Comparison of ENCODE assay signal across 8 cellular contexts in genomic region chr9:129624947-129625346, GRCh38. TPM values are rescaled to one million over a fixed set of nuclear protein-coding genes. Genes with fewer than 3 reads are reported as not detected.
A peak's percentile ranks its signal among the peaks of the same experiment; 100 is the strongest.
DNase-seq lines count a peak whose midpoint lies in the region; ATAC-seq, FAIRE-seq and TF ChIP-seq lines count a peak whose summit lies in the region.

No MANE protein-coding gene starts in this region.

- H3K4me3 Mint-ChIP-seq in activated naive CD8-positive, alpha-beta T cell treated with anti-CD3 and anti-CD28 coated beads, Interleukin-2, amount 50 U/mL, for 24 hours: peak overlapping the region; percentile 93

- peaks cover 18% of the 10 kb centered on the region for H3K27me3 Mint-ChIP-seq in activated naive CD8-positive, alpha-beta T cell treated with anti-CD3 and anti-CD28 coated beads, Interleukin-2, amount 50 U/mL, for 24 hours

- H3K36me3 Mint-ChIP-seq in activated naive CD8-positive, alpha-beta T cell treated with anti-CD3 and anti-CD28 coated beads, Interleukin-2, amount 50 U/mL, for 24 hours (ENCODE audit: low read depth): peaks cover 19% of the 10 kb centered on the region

- DNase-seq in GM12891 (ENCODE audit: insufficient read length, low spot score) (no peak), NCI-H526 treated with DMSO at 0.1 percent for 48 hours (lab: John Stamatoyannopoulos, UW) (peak; percentile 15), neuronal stem cell (ENCODE audit: low spot score) (no peak), GM03348 (ENCODE audit: low spot score) (no peak)
- DNase-seq in activated naive CD8-positive, alpha-beta T cell treated with anti-CD3 and anti-CD28 coated beads, Interleukin-2, amount 50 U/mL, for 24 hours: no peak
- no peak for DNase-seq in stimulated activated CD4-positive, alpha-beta T cell treated with anti-CD3 and anti-CD28 coated beads, Interleukin-4, amount 100 ng/mL, for 1 hour

- no peaks in the 10 kb centered on the region for H3K9me3 Mint-ChIP-seq in activated naive CD8-positive, alpha-beta T cell treated with anti-CD3 and anti-CD28 coated beads, Interleukin-2, amount 50 U/mL, for 24 hours

- WGBS in neuronal stem cell (ENCODE audit: extremely low coverage in 2 of 2, insufficient read length in 2 of 2, insufficient replicate concordance in 1 of 2), 2 donors: no CpG with 5 or more reads among the region's 9 CpGs

- H2BK120ac ChIP-seq in neuronal stem cell (ENCODE audit: low read depth, low read length): no peak overlapping the region

- H3K4ac ChIP-seq in neuronal stem cell (ENCODE audit: low read length): no peak overlapping the region

- H2BK5ac ChIP-seq in neuronal stem cell (ENCODE audit: low read length): no peak overlapping the region

- no peak overlapping the region for H3K18ac ChIP-seq in neuronal stem cell (ENCODE audit: low read length)

- H2BK15ac ChIP-seq in neuronal stem cell (ENCODE audit: low read length): no peak overlapping the region

- peaks cover 10% of the 10 kb centered on the region for H3K79me1 ChIP-seq in neuronal stem cell (ENCODE audit: low read depth, low read length)

- peak overlapping the region; percentile 97 for H2AFZ ChIP-seq in neuronal stem cell (ENCODE audit: low read length)

- H4K91ac ChIP-seq in neuronal stem cell (ENCODE audit: low read depth, low read length, poor library complexity): no peak overlapping the region

- H3K4me3 ChIP-seq in neuronal stem cell (ENCODE audit: low read length in 2 of 2): no peak overlapping the region

- FAIRE-seq in GM12891 (lab: Jason Lieb, UNC): no peak

- peaks cover 3 to 29% of the 10 kb centered on the region in 2 donors for H3K36me3 ChIP-seq in neuronal stem cell (replicated peaks in 1 of 2; ENCODE audit: control insufficient read depth in 2 of 2, insufficient read depth in 2 of 2, low read length in 2 of 2)

- no peaks in the 10 kb centered on the region for H3K9me3 ChIP-seq in neuronal stem cell (replicated peaks in 1 of 2; ENCODE audit: control insufficient read depth in 2 of 2, insufficient read depth in 1 of 2, low read depth in 1 of 2, low read length in 2 of 2)

- H3K23ac ChIP-seq in neuronal stem cell (ENCODE audit: low read depth, low read length, poor library complexity): no peak overlapping the region

- no peak overlapping the region for H3K14ac ChIP-seq in neuronal stem cell (ENCODE audit: low read length)

- peaks cover 4 to 20% (median 7%) of the 10 kb centered on the region in 3 experiments for H3K27me3 ChIP-seq in neuronal stem cell (ENCODE audit: control insufficient read depth in 3 of 3, insufficient read depth in 3 of 3, low read depth in 1 of 3, low read length in 3 of 3)

- no peak for TF ChIP-seq POLR2A in GM12891 (IDR thresholded peaks at IDR 0.05; ENCODE audit: low read depth, low read length)

- peak overlapping the region; percentile 76 for H3K27ac Mint-ChIP-seq in activated naive CD8-positive, alpha-beta T cell treated with anti-CD3 and anti-CD28 coated beads, Interleukin-2, amount 50 U/mL, for 24 hours

- no peak overlapping the region for H3K4me2 ChIP-seq in neuronal stem cell (ENCODE audit: insufficient read depth, low read length, poor library complexity, severe bottlenecking)

- H2AK5ac ChIP-seq in neuronal stem cell (ENCODE audit: low read depth, low read length): no peak overlapping the region

- peaks cover 55% of the 10 kb centered on the region for H3K4me1 Mint-ChIP-seq in activated naive CD8-positive, alpha-beta T cell treated with anti-CD3 and anti-CD28 coated beads, Interleukin-2, amount 50 U/mL, for 24 hours

- H3K4me1 ChIP-seq in neuronal stem cell (ENCODE audit: control insufficient read depth in 2 of 2, insufficient read depth in 1 of 2, low read depth in 1 of 2, low read length in 2 of 2): peaks cover 6 to 19% of the 10 kb centered on the region in 2 donors

- no peak overlapping the region for H2BK12ac ChIP-seq in neuronal stem cell (ENCODE audit: low read length)

- no peak overlapping the region for H3K9ac ChIP-seq in neuronal stem cell (ENCODE audit: low read depth, low read length, poor library complexity)

- no peak overlapping the region for H3K27ac ChIP-seq in neuronal stem cell (replicated peaks; ENCODE audit: low read length)

- peak; percentile 50 for ATAC-seq in activated naive CD8-positive, alpha-beta T cell treated with anti-CD3 and anti-CD28 coated beads, Interleukin-2, amount 50 U/mL, for 24 hours
- ATAC-seq in SK-N-SH treated with all-trans-retinoic acid at 6 μM for 48 hours (no peak), GM21515 (IDR thresholded peaks at IDR 0.05; ENCODE audit: unreplicated experiment) (no peak)

- no peak overlapping the region for H4K8ac ChIP-seq in neuronal stem cell (ENCODE audit: low read depth, low read length)

TF ChIP-seq in GM12891, 5 proteins besides CTCF, POLR2A, EP300 and RAD21:
- TF ChIP-seq POU2F2 (IDR thresholded peaks at IDR 0.05; ENCODE audit: low read depth, low read length) (no peak), SPI1 (IDR thresholded peaks at IDR 0.05; ENCODE audit: low read depth, low read length) (peak; percentile 24; the same call in 1 of the 2 replicates), POLR2AphosphoS5 (IDR thresholded peaks at IDR 0.05; ENCODE audit: low read depth, low read length) (no peak), TAF1 (IDR thresholded peaks at IDR 0.05; ENCODE audit: low read depth, low read length) (no peak)

TF ChIP-seq in SK-N-SH treated with all-trans-retinoic acid at 6 μM for 48 hours, 23 proteins besides CTCF, POLR2A, EP300 and RAD21:
- TF ChIP-seq ZNF70 (CRISPR knock-in tag; IDR thresholded peaks at IDR 0.05) (no peak), SNAI2 (CRISPR knock-in tag; IDR thresholded peaks at IDR 0.05) (no peak), CSDC2 (CRISPR knock-in tag; IDR thresholded peaks at IDR 0.05) (no peak), TOX (CRISPR knock-in tag; IDR thresholded peaks at IDR 0.05; ENCODE audit: borderline replicate concordance) (no peak), ZNF8 (CRISPR knock-in tag; IDR thresholded peaks at IDR 0.05) (no peak), BACH2 (CRISPR knock-in tag; IDR thresholded peaks at IDR 0.05; ENCODE audit: borderline replicate concordance) (no peak), ESRRG (CRISPR knock-in tag; IDR thresholded peaks at IDR 0.05) (no peak), TSHZ2 (CRISPR knock-in tag; IDR thresholded peaks at IDR 0.05) (no peak), PATZ1 (CRISPR knock-in tag; IDR thresholded peaks at IDR 0.05; ENCODE audit: borderline replicate concordance) (no peak), OSR1 (CRISPR knock-in tag; IDR thresholded peaks at IDR 0.05) (no peak), PPARA (CRISPR knock-in tag; IDR thresholded peaks at IDR 0.05; ENCODE audit: borderline replicate concordance) (no peak), ZC3H10 (CRISPR knock-in tag; IDR thresholded peaks at IDR 0.05) (no peak), RARB (CRISPR knock-in tag; IDR thresholded peaks at IDR 0.05) (no peak), ZNF565 (CRISPR knock-in tag; conservative IDR thresholded peaks at IDR 0.05; ENCODE audit: low read depth) (no peak), GLIS3 (CRISPR knock-in tag; IDR thresholded peaks at IDR 0.05) (no peak)

RNA-seq across cellular contexts. Expression of gene NTMT1, which starts 1.0 kb away (rescaled TPM):
- 23.6 TPM for polyA plus RNA-seq in GM12891 (2012; ENCODE audit: low read depth, missing spikeins)
- polyA plus RNA-seq in neuronal stem cell (2013, experiment 1 of 2): 24.4 TPM
- 22.5 TPM for polyA plus RNA-seq in neuronal stem cell (2013, experiment 2 of 2)

RNA-seq across cellular contexts. Expression of gene C9orf50, which starts 4.0 kb away (rescaled TPM):
- not detected for polyA plus RNA-seq in GM12891 (2012; ENCODE audit: low read depth, missing spikeins)
- polyA plus RNA-seq in neuronal stem cell (2013, experiment 1 of 2): 0.11 TPM
- 0.07 TPM for polyA plus RNA-seq in neuronal stem cell (2013, experiment 2 of 2)

RNA-seq across cellular contexts. Expression of gene ASB6, which starts 17.0 kb away (rescaled TPM):
- polyA plus RNA-seq in GM12891 (2012; ENCODE audit: low read depth, missing spikeins): 7.6 TPM
- 10.1 TPM for polyA plus RNA-seq in neuronal stem cell (2013, experiment 1 of 2)
- 10.5 TPM for polyA plus RNA-seq in neuronal stem cell (2013, experiment 2 of 2)

RNA-seq across cellular contexts. Expression of gene PRRX2, which starts 40.5 kb away (rescaled TPM):
- not detected for polyA plus RNA-seq in GM12891 (2012; ENCODE audit: low read depth, missing spikeins)
- 26.3 TPM for polyA plus RNA-seq in neuronal stem cell (2013, experiment 1 of 2)
- 25.0 TPM for polyA plus RNA-seq in neuronal stem cell (2013, experiment 2 of 2)
